In genomic region chr4:26873391-26874026, GRCh38 we compare ENCODE assay signal across 8 cellular contexts. TPM values are rescaled to one million over a fixed set of nuclear protein-coding genes. Genes with fewer than 3 reads are reported as not detected.
DNase-seq lines count a peak whose midpoint lies in the region; ATAC-seq and TF ChIP-seq lines count a peak whose summit lies in the region.

No MANE protein-coding gene starts in this region.

- no peaks in the 10 kb centered on the region for H3K9me3 ChIP-seq in CD8-positive, alpha-beta memory T cell (ENCODE audit: low read length)
- H3K9me3 ChIP-seq in suprapubic skin = no peaks in the 10 kb centered on the region
- H3K9me3 ChIP-seq in colonic mucosa = no peaks in the 10 kb centered on the region

- H3K4me3 ChIP-seq in CD8-positive, alpha-beta memory T cell (ENCODE audit: low read length) = no peak overlapping the region
- H3K4me3 ChIP-seq in suprapubic skin (no peak overlapping the region), colonic mucosa (no peak overlapping the region)

- H3K27me3 Mint-ChIP-seq in CD8-positive, alpha-beta memory T cell = no peaks in the 10 kb centered on the region

- CTCF ChIA-PET in CD8-positive, alpha-beta memory T cell (lab: Charles Lee) = interaction anchor here (0.9 to 3.7 kb wide), 7 partner anchors 9 to 134 kb away, joined by 3 to 20 read pairs (median 3); no protein-coding TSS in a partner anchor

- TF ChIP-seq CTCF in suprapubic skin (IDR thresholded peaks at IDR 0.05) (no peak), colonic mucosa (IDR thresholded peaks at IDR 0.05) (no peak)

- no peaks in the 10 kb centered on the region for H3K27me3 ChIP-seq in CD8-positive, alpha-beta memory T cell (ENCODE audit: insufficient read depth, low read length, poor library complexity, severe bottlenecking)
- H3K27me3 ChIP-seq in suprapubic skin = no peaks in the 10 kb centered on the region
- no peaks in the 10 kb centered on the region for H3K27me3 ChIP-seq in colonic mucosa

- H3K27ac ChIP-seq in CD8-positive, alpha-beta memory T cell (ENCODE audit: low read depth, low read length) = peak overlapping the region; percentile 65
- H3K27ac ChIP-seq in suprapubic skin (no peak overlapping the region), colonic mucosa (no peak overlapping the region)

- peaks cover 70% of the 10 kb centered on the region for H3K4me1 ChIP-seq in CD8-positive, alpha-beta memory T cell (ENCODE audit: insufficient read depth, low read length)
- H3K4me1 ChIP-seq in suprapubic skin (peaks cover 4% of the 10 kb centered on the region), colonic mucosa (no peaks in the 10 kb centered on the region)

- no peaks in the 10 kb centered on the region for H3K36me3 ChIP-seq in CD8-positive, alpha-beta memory T cell (ENCODE audit: insufficient read depth, low read length)
- H3K36me3 ChIP-seq in suprapubic skin = no peaks in the 10 kb centered on the region
- H3K36me3 ChIP-seq in colonic mucosa = no peaks in the 10 kb centered on the region

- ATAC-seq in GM21825 (IDR thresholded peaks at IDR 0.05; ENCODE audit: unreplicated experiment) (peak; percentile 75), left colon (peak; percentile 40)

- H3K27ac Mint-ChIP-seq in CD8-positive, alpha-beta memory T cell = peak overlapping the region; percentile 88 to 99 (median 96)

- peaks cover 83 to 94% (median 93%) of the 10 kb centered on the region in 3 donors for H3K4me1 Mint-ChIP-seq in CD8-positive, alpha-beta memory T cell

- intact Hi-C loops in left colon (cut with DNase I, micrococcal nuclease) (no loop called here), colonic mucosa (cut with DNase I) (no loop called here)

- peaks cover 4 to 10% (median 4%) of the 10 kb centered on the region in 3 donors for H3K36me3 Mint-ChIP-seq in CD8-positive, alpha-beta memory T cell

- TF ChIP-seq POLR2A in suprapubic skin (IDR thresholded peaks at IDR 0.05) = no peak

- TF ChIP-seq EP300 in suprapubic skin (IDR thresholded peaks at IDR 0.05) = no peak

- H3K9me3 Mint-ChIP-seq in CD8-positive, alpha-beta memory T cell = peaks cover 0 to 8% (median 0%) of the 10 kb centered on the region in 5 donors

- peak; percentile 61 to 90 (median 69) for DNase-seq in CD8-positive, alpha-beta memory T cell
- DNase-seq in T-helper 9 cell (peak; percentile 43), left colon (no peak), DMS53 treated with DMSO at 0.1 percent for 48 hours (lab: John Stamatoyannopoulos, UW; ENCODE audit: unreplicated experiment) (no peak), NCI-H82 (lab: John Stamatoyannopoulos, UW) (no peak), suprapubic skin (ENCODE audit: low spot score in 2 of 2) (no peak), colonic mucosa (no peak)

- POLR2A ChIA-PET in CD8-positive, alpha-beta memory T cell (lab: Charles Lee) = interaction anchor here (0.8 to 2.4 kb wide), 6 partner anchors 8 to 16 kb away, joined by 3 to 21 read pairs (median 6); partner anchors contain the start of gene STIM2

- 79% methylated on average over 5 of the region's 10 CpGs for WGBS in suprapubic skin

- H3K9ac ChIP-seq in colonic mucosa (ENCODE audit: low read depth in 2 of 2, low read length in 2 of 2) = no peak overlapping the region

- peak overlapping the region; percentile 53 to 86 (median 72) for H3K4me3 Mint-ChIP-seq in CD8-positive, alpha-beta memory T cell

RNA-seq across cellular contexts. Expression of gene STIM2, which starts 12.9 kb away (rescaled TPM):
- 10 to 100 TPM; 47.8 to 51.0 TPM for total RNA-seq in CD8-positive, alpha-beta memory T cell
- 41.4 TPM for polyA plus RNA-seq in CD8-positive, alpha-beta memory T cell
- total RNA-seq in left colon = 10 to 100 TPM; 27.2 to 28.4 TPM
- total RNA-seq in suprapubic skin = 10 to 100 TPM; 20.2 to 37.3 (median 27.5) TPM
- 10 to 100 TPM; 20.7 to 30.3 TPM for total RNA-seq in colonic mucosa

Comparison
In these comparisons a context has a peak if more than half of its experiments do, and no peak if none do; other contexts are left out.
1. DNase-seq: peak in CD8-positive, alpha-beta memory T cell (5 of 5) and T-helper 9 cell (single experiment); none in left colon (0 of 2), DMS53 treated with DMSO at 0.1 percent for 48 hours (single experiment), NCI-H82 (single experiment), suprapubic skin (0 of 2) and colonic mucosa (single experiment).